In the genomic region with DNA sequence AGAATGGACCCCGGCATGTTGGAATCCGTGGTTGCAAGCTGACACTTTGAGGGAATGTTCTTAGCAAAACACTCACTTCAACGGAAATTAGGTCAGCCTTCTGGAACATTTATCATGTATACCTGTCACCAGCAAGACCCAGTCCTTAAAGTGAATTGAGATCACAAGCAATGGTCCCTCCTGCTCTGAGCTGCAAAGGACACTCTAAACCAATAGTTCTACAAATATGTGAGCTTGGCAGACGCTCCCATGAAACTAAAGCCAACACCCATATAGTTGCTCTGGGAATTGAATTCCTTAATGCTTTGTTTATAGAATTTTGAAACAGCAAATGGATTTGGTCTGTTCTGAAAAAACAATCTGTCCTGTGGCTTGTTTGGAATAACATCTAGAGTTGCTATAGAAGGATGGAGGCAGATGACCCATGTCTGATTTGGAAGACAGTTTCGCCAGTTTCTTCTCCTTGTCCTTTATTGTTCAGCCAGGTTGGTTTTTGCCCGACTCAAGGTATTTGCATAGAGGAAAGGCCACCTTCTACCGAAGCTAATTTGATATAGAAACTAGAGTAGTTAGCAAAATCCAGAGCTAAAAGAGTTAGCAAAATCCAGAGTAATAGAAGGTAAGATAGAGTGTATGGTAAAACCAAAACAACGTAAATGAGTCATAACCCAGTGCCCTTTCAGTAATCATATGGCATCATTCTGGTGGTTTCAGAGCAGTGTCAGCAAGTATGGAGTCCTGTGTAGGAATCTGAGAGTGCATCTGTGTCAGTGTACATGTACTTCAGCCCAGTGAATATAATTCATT, we compare ENCODE assay signal across 8 cellular contexts.
DNase-seq lines count a peak whose midpoint lies in the region; ATAC-seq, FAIRE-seq and TF ChIP-seq lines count a peak whose summit lies in the region.

No MANE protein-coding gene starts in this region.

- peak overlapping the region; percentile 2 to 22 for H3K27ac ChIP-seq in liver (ENCODE audit: low read depth in 1 of 2, low read length in 2 of 2)
- H3K27ac ChIP-seq in HepG2 (ENCODE audit: extremely low read length, insufficient read depth, low read length) = no peak overlapping the region
- peak overlapping the region; percentile 73 to 95 (median 80) for H3K27ac ChIP-seq in gastroesophageal sphincter

- WGBS in liver = 75% methylated on average over 8 of the region's 8 CpGs
- WGBS in HepG2 (ENCODE audit: low lambda C conversion rate) = 96% methylated on average over 8 of the region's 8 CpGs
- 7 to 21% methylated on average over 7 to 8 of the region's 8 CpGs for WGBS in gastroesophageal sphincter (ENCODE audit: low coverage in 1 of 2), 2 donors

- intact Hi-C loops in HepG2 (cut with micrococcal nuclease; ENCODE audit: unreplicated experiment) = no loop called here

- in situ Hi-C loops in HepG2 (cut with HindIII; ENCODE audit: extremely low pct_ligation_motif_present, low pct_unique_long_range_greater_than_20kb) = no loop called here

- no peak for TF ChIP-seq CTCF in liver (IDR thresholded peaks at IDR 0.05; ENCODE audit: low read depth, low read length, missing input control)
- TF ChIP-seq CTCF in HepG2 (CRISPR knock-in tag; IDR thresholded peaks at IDR 0.05) = no peak
- no peak for TF ChIP-seq CTCF in gastroesophageal sphincter (IDR thresholded peaks at IDR 0.05)

- H3K9ac ChIP-seq in liver (ENCODE audit: low read depth in 1 of 2, low read length in 2 of 2) (no peak overlapping the region), HepG2 (ENCODE audit: insufficient read depth, low read depth, low read length) (no peak overlapping the region)

- TF ChIP-seq RAD21 in liver (IDR thresholded peaks at IDR 0.05) = peak in 1 of 2 donors; percentile 24
- no peak for TF ChIP-seq RAD21 in HepG2 (CRISPR knock-in tag; IDR thresholded peaks at IDR 0.05)

- no peak overlapping the region for H2AFZ ChIP-seq in HepG2 (ENCODE audit: low read length)

- no peak for FAIRE-seq in HepG2 (lab: Jason Lieb, UNC)

- H4K20me1 ChIP-seq in HepG2 (ENCODE audit: insufficient read depth, low read length) = peaks cover 22% of the 10 kb centered on the region

- BruUV-seq in HepG2 (replicated peaks; lab: Mats Ljungman, UMichigan) = no TSS peak

- POLR2A ChIA-PET in HepG2 (lab: Yijun Ruan, JAX) = no interaction called here

- TF ChIP-seq POLR2A in HepG2 (IDR thresholded peaks at IDR 0.05; ENCODE audit: insufficient read depth in 1 of 2, low read depth in 2 of 2, low read length in 2 of 2) (no peak), gastroesophageal sphincter (IDR thresholded peaks at IDR 0.05) (peak in 1 of 2 donors; percentile 14)

- ATAC-seq in HepG2 = no peak
- peak; percentile 99 for ATAC-seq in HG02852 (IDR thresholded peaks at IDR 0.05; ENCODE audit: unreplicated experiment)
- ATAC-seq in SK-N-SH treated with all-trans-retinoic acid at 6 μM for 48 hours = peak; percentile 60
- peak; percentile 94 for ATAC-seq in gastroesophageal sphincter

- DNase-seq in HepG2 (ENCODE audit: low spot score) (no peak), stromal cell of bone marrow (ENCODE audit: low read depth) (peak; percentile 54), medulla oblongata (ENCODE audit: extremely low spot score) (no peak), DMS79 treated with DMSO at 0.1 percent for 48 hours (lab: John Stamatoyannopoulos, UW) (no peak)

- no peak overlapping the region for H3K4me3 ChIP-seq in liver (ENCODE audit: low read depth in 1 of 3, low read length in 3 of 3)
- H3K4me3 ChIP-seq in HepG2 (replicated peaks in 1 of 3; ENCODE audit: insufficient read depth in 1 of 3, low read depth in 2 of 3, low read length in 3 of 3) = no peak overlapping the region
- peak overlapping the region; percentile 17 to 20 for H3K4me3 ChIP-seq in gastroesophageal sphincter

- H3K27me3 ChIP-seq in liver (ENCODE audit: control insufficient read depth in 4 of 4, insufficient read depth in 4 of 4, low read length in 3 of 4) = no peaks in the 10 kb centered on the region
- H3K27me3 ChIP-seq in HepG2 (ENCODE audit: control insufficient read depth in 1 of 2, insufficient read depth in 2 of 2, low read length in 2 of 2) = no peaks in the 10 kb centered on the region
- no peaks in the 10 kb centered on the region for H3K27me3 ChIP-seq in gastroesophageal sphincter

- H3K79me2 ChIP-seq in HepG2 (ENCODE audit: insufficient read depth, low read length) = peaks cover 42% of the 10 kb centered on the region

- TF ChIP-seq EP300 in HepG2 (IDR thresholded peaks at IDR 0.05; ENCODE audit: low read depth in 2 of 2, low read length in 2 of 2) = no peak
- TF ChIP-seq EP300 in HepG2 (CRISPR knock-in tag; IDR thresholded peaks at IDR 0.05; ENCODE audit: borderline replicate concordance) = no peak
- TF ChIP-seq EP300 in gastroesophageal sphincter (IDR thresholded peaks at IDR 0.05) = no peak

- no peaks in the 10 kb centered on the region for H3K36me3 ChIP-seq in liver (ENCODE audit: control insufficient read depth in 4 of 4, insufficient read depth in 3 of 4, low read depth in 1 of 4, low read length in 3 of 4)
- no peaks in the 10 kb centered on the region; a peak in 1 of 5 replicates for H3K36me3 ChIP-seq in HepG2 (replicated peaks in 1 of 2; ENCODE audit: control insufficient read depth in 1 of 2, insufficient read depth in 2 of 2, low read length in 2 of 2)
- H3K36me3 ChIP-seq in gastroesophageal sphincter = peaks cover 0 to 1% of the 10 kb centered on the region in 2 donors

- H3K4me2 ChIP-seq in HepG2 (ENCODE audit: low read depth, low read length) = no peak overlapping the region

- H3K9me3 ChIP-seq in liver (ENCODE audit: control insufficient read depth in 4 of 4, low read length in 3 of 4) (no peaks in the 10 kb centered on the region), HepG2 (ENCODE audit: low read length) (no peaks in the 10 kb centered on the region), gastroesophageal sphincter (no peaks in the 10 kb centered on the region)

- H3K4me1 ChIP-seq in liver (ENCODE audit: control insufficient read depth in 4 of 4, insufficient read depth in 4 of 4, low read length in 3 of 4) = peaks cover 4 to 28% (median 22%) of the 10 kb centered on the region in 4 donors
- peaks cover 39% of the 10 kb centered on the region for H3K4me1 ChIP-seq in HepG2 (ENCODE audit: insufficient read depth, low read length)
- peaks cover 13 to 70% (median 14%) of the 10 kb centered on the region in 3 donors for H3K4me1 ChIP-seq in gastroesophageal sphincter

- CTCF ChIA-PET in HepG2 (lab: Yijun Ruan, JAX; ENCODE audit: low intra/inter-chr PET ratio, low total read pairs) = no interaction called here

TF ChIP-seq in liver, 16 proteins besides CTCF, POLR2A, EP300 and RAD21:
- peak in 1 of 2 donors; percentile 8 for TF ChIP-seq JUND (IDR thresholded peaks at IDR 0.05)
- peak; percentile 44 for TF ChIP-seq NR2F2 (IDR thresholded peaks at IDR 0.05)
- TF ChIP-seq, protein P1, sequence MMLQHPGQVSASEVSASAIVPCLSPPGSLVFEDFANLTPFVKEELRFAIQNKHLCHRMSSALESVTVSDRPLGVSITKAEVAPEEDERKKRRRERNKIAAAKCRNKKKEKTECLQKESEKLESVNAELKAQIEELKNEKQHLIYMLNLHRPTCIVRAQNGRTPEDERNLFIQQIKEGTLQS (IDR thresholded peaks at IDR 0.05) = no peak
- no peak for TF ChIP-seq FOXA1 (IDR thresholded peaks at IDR 0.05)
- TF ChIP-seq TAF1 (conservative IDR thresholded peaks at IDR 0.05) = no peak
TF ChIP-seq in liver: peak in this region for 2.

TF ChIP-seq in HepG2, 621 proteins besides CTCF, POLR2A, EP300 and RAD21:
- TF ChIP-seq ZFYVE20 (CRISPR knock-in tag; IDR thresholded peaks at IDR 0.05; ENCODE audit: borderline replicate concordance, low read depth) = no peak
- TF ChIP-seq, protein P2, sequence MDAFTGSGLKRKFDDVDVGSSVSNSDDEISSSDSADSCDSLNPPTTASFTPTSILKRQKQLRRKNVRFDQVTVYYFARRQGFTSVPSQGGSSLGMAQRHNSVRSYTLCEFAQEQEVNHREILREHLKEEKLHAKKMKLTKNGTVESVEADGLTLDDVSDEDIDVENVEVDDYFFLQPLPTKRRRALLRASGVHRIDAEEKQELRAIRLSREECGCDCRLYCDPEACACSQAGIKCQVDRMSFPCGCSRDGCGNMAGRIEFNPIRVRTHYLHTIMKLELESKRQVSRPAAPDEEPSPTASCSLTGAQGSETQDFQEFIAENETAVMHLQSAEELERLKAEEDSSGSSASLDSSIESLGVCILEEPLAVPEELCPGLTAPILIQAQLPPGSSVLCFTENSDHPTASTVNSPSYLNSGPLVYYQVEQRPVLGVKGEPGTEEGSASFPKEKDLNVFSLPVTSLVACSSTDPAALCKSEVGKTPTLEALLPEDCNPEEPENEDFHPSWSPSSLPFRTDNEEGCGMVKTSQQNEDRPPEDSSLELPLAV (CRISPR knock-in tag; conservative IDR thresholded peaks at IDR 0.05; ENCODE audit: low read depth) = no peak
- TF ChIP-seq, protein P3, sequence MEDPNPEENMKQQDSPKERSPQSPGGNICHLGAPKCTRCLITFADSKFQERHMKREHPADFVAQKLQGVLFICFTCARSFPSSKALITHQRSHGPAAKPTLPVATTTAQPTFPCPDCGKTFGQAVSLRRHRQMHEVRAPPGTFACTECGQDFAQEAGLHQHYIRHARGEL (CRISPR knock-in tag; IDR thresholded peaks at IDR 0.05) = no peak

TF ChIP-seq in SK-N-SH treated with all-trans-retinoic acid at 6 μM for 48 hours, 23 proteins besides CTCF, POLR2A, EP300 and RAD21 (continues in another document):
- TF ChIP-seq, protein P4, sequence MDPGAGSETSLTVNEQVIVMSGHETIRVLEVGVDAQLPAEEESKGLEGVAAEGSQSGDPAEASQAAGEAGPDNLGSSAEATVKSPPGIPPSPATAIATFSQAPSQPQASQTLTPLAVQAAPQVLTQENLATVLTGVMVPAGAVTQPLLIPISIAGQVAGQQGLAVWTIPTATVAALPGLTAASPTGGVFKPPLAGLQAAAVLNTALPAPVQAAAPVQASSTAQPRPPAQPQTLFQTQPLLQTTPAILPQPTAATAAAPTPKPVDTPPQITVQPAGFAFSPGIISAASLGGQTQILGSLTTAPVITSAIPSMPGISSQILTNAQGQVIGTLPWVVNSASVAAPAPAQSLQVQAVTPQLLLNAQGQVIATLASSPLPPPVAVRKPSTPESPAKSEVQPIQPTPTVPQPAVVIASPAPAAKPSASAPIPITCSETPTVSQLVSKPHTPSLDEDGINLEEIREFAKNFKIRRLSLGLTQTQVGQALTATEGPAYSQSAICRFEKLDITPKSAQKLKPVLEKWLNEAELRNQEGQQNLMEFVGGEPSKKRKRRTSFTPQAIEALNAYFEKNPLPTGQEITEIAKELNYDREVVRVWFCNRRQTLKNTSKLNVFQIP (CRISPR knock-in tag; IDR thresholded peaks at IDR 0.05; ENCODE audit: borderline replicate concordance, low read depth) = no peak
- TF ChIP-seq PPARA (CRISPR knock-in tag; IDR thresholded peaks at IDR 0.05; ENCODE audit: borderline replicate concordance) = no peak
- TF ChIP-seq ARNTL (CRISPR knock-in tag; IDR thresholded peaks at IDR 0.05; ENCODE audit: borderline replicate concordance, low read depth) = no peak
- TF ChIP-seq ESRRG (CRISPR knock-in tag; IDR thresholded peaks at IDR 0.05) = no peak
- TF ChIP-seq ISL1 (CRISPR knock-in tag; IDR thresholded peaks at IDR 0.05) = no peak

Comparison
In these comparisons a context has a peak if more than half of its experiments do, and no peak if none do; other contexts are left out.
1. H3K4me3 ChIP-seq: peak in gastroesophageal sphincter (2 of 2); none in liver (0 of 3) and HepG2 (0 of 3).